ENCODE assay signal across 10 cellular contexts in the genomic region with DNA sequence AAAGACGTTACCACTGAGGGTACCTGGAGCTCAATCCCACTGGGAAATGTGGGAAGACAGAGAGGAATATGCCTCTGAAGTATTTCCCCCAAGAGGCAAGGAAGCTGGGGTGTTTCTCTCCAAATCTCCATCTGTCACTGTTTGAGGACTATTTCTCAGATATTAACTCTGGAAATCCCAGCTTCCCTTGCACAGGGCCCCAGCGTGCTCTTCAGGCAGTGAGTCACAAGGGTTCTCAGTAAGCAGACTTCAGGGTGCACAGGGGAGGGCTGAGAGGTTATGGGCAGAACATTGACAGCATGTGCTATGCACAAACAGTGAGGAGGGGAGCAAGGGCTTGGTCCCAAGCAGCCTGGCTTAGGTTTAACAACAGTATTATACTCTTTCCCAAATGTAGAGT.
DNase-seq lines count a peak whose midpoint lies in the region; ATAC-seq and TF ChIP-seq lines count a peak whose summit lies in the region.
"Had no signal": no experiment of that assay in that cellular context is flagged by ENCODE, and none has a peak within 500 bp of the region (broad histone marks: within the 10 kb centered on the region; RNA-seq: fewer than 3 reads in every experiment).

No MANE protein-coding gene starts in this region.

- H2AFZ ChIP-seq in osteoblast (ENCODE audit: low read length) = no peak overlapping the region

- no peak overlapping the region for H3K4me3 Mint-ChIP-seq in nephron progenitor cell

- H3K36me3 ChIP-seq in osteoblast (ENCODE audit: insufficient read depth, low read length) (no peaks in the 10 kb centered on the region), prostate gland (no peaks in the 10 kb centered on the region)

- no peaks in the 10 kb centered on the region for H3K9me3 ChIP-seq in osteoblast (ENCODE audit: low read depth, low read length)
- H3K9me3 ChIP-seq in prostate gland = no peaks in the 10 kb centered on the region

- no peaks in the 10 kb centered on the region for H4K20me1 ChIP-seq in osteoblast (ENCODE audit: insufficient read depth, low read length)

- TF ChIP-seq POLR2A in prostate gland (IDR thresholded peaks at IDR 0.05) = no peak

- H3K36me3 Mint-ChIP-seq in nephron progenitor cell (ENCODE audit: low read depth) = no peaks in the 10 kb centered on the region

- H3K4me3 ChIP-seq in osteoblast (ENCODE audit: insufficient read depth, low read length) (no peak overlapping the region), prostate gland (no peak overlapping the region)

- intact Hi-C loops in prostate gland (cut with DNase I) = no loop called here

- peak; percentile 11 for DNase-seq in activated T-helper 9 cell treated with anti-CD3 and anti-CD28 coated beads, Interleukin-2, amount 50 U/mL, for 16 hours (ENCODE audit: low read depth)
- DNase-seq in renal cortical epithelial cell (ENCODE audit: low read depth) (peak; percentile 76), osteoblast (ENCODE audit: insufficient read length, low spot score, missing footprints) (no peak), prostate gland (ENCODE audit: low spot score) (no peak), nephron progenitor cell (no peak)
- DNase-seq: caudate nucleus, NCI-H1417 treated with DMSO at 0.1 percent for 48 hours had no signal

- H3K4me2 ChIP-seq in osteoblast (ENCODE audit: insufficient read depth, low read length) = no peak overlapping the region

- H3K4me1 ChIP-seq in osteoblast (ENCODE audit: insufficient read depth, low read length) (peaks cover 9% of the 10 kb centered on the region), prostate gland (replicated peaks) (no peaks in the 10 kb centered on the region)

- TF ChIP-seq CTCF in osteoblast (IDR thresholded peaks at IDR 0.05; ENCODE audit: extremely low read depth, low read depth, low read length) = no peak
- TF ChIP-seq CTCF in prostate gland (IDR thresholded peaks at IDR 0.05) = no peak
- TF ChIP-seq CTCF in nephron progenitor cell (IDR thresholded peaks at IDR 0.05) = no peak

- no peaks in the 10 kb centered on the region for H3K79me2 ChIP-seq in osteoblast (ENCODE audit: insufficient read depth, low read length)

- ATAC-seq in GM18502 (IDR thresholded peaks at IDR 0.05; ENCODE audit: poor library complexity, unreplicated experiment) (peak; percentile 38), HG03460 (IDR thresholded peaks at IDR 0.05; ENCODE audit: unreplicated experiment) (peak; percentile 39), HG03521 (IDR thresholded peaks at IDR 0.05; ENCODE audit: unreplicated experiment) (no peak)

- peaks cover 5% of the 10 kb centered on the region for H3K9me3 Mint-ChIP-seq in nephron progenitor cell

- H3K4me1 Mint-ChIP-seq in nephron progenitor cell = no peaks in the 10 kb centered on the region

- H3K27me3 Mint-ChIP-seq in nephron progenitor cell (ENCODE audit: low read depth, poor library complexity) = peaks cover 3% of the 10 kb centered on the region

- no peaks in the 10 kb centered on the region for H3K27me3 ChIP-seq in osteoblast (ENCODE audit: insufficient read depth, low read length)
- no peaks in the 10 kb centered on the region for H3K27me3 ChIP-seq in prostate gland (replicated peaks; ENCODE audit: insufficient read depth)

- WGBS in prostate gland = 54% methylated on average over 2 of the region's 2 CpGs

- H3K27ac Mint-ChIP-seq in nephron progenitor cell = no peak overlapping the region

- no peak overlapping the region for H3K27ac ChIP-seq in osteoblast (ENCODE audit: low read depth, low read length)
- H3K27ac ChIP-seq in prostate gland = no peak overlapping the region

Comparison
In these comparisons a context has a peak if more than half of its experiments do, and no peak if none do; other contexts are left out.
1. DNase-seq: peak in activated T-helper 9 cell treated with anti-CD3 and anti-CD28 coated beads, Interleukin-2, amount 50 U/mL, for 16 hours (single experiment) and renal cortical epithelial cell (single experiment); none in osteoblast (single experiment), prostate gland (single experiment) and nephron progenitor cell (single experiment).